ENCODE assay signal across 1 cellular context in genomic region chr11:13834463-13834862, GRCh38.
TF ChIP-seq lines count a peak whose summit lies in the region.

No MANE protein-coding gene starts in this region.

TF ChIP-seq in HepG2, 621 proteins besides CTCF, POLR2A, EP300 and RAD21 (continued from another document):
- TF ChIP-seq ZHX2 (IDR thresholded peaks at IDR 0.05; ENCODE audit: low read depth) (no peak), ZHX2 (CRISPR knock-in tag; IDR thresholded peaks at IDR 0.05; ENCODE audit: borderline replicate concordance) (no peak), SIX4 (CRISPR knock-in tag; IDR thresholded peaks at IDR 0.05) (no peak)
TF ChIP-seq in HepG2: peak in this region for 0.
